In the genomic region with DNA sequence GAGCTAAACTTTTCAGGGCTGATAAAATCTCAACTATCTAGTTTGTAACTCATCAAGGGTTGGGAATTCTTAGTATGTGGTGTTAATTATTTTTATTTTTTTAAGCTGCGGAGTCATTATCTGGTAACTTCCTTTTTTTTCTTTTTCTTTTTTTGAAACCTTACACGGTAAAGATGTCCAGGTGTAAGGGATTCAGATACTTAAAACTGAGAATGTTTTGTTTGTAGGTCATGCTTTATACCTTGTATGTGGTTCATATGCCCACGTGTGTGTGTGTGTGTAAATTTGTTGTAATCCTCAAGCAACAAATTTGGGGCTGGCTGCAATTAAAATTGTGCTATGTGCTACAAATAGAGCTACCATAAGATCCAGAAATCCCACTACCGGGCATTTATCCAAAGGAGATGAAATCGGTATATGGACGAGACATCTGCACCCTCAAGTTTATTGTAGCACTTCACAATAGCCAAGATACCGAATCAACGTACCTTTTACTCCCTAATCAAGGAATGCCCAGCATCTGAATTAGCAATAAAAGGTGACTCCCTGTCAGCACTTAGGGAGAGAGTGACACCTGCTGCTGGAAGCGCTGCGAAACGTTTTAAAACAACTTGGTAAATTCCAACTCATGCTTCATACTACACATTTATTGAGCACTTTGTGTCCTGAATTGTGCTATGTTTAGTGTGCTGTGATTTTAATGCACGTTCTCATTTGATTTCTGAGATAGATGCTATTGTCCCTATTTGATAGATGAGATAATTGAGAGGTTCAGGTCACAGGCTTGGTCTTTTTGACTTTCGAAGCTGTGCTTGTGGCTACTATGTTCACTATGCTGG, we compare ENCODE assay signal across 9 cellular contexts. TPM values are rescaled to one million over a fixed set of nuclear protein-coding genes. Genes with fewer than 3 reads are reported as not detected.
A peak's percentile ranks its signal among the peaks of the same experiment; 100 is the strongest.
DNase-seq lines count a peak whose midpoint lies in the region; ATAC-seq and TF ChIP-seq lines count a peak whose summit lies in the region.
"Had no signal": no experiment of that assay in that cellular context is flagged by ENCODE, and none has a peak within 500 bp of the region (broad histone marks: within the 10 kb centered on the region; RNA-seq: fewer than 3 reads in every experiment).

No MANE protein-coding gene starts in this region.

- intact Hi-C loops in breast epithelium (cut with DNase I; ENCODE audit: low total_unique reads): no loop called here
- intact Hi-C loops in MCF 10A (cut with micrococcal nuclease): loop anchor here (1.0 kb wide), 1 partner anchor 212 kb away; no protein-coding TSS in a partner anchor

- ATAC-seq in esophagus mucosa: peak; percentile 25
- ATAC-seq in thoracic aorta (ENCODE audit: insufficient number of reproducible peaks, low FRiP score, low read depth): no peak

- H3K36me3 Mint-ChIP-seq in MCF 10A (ENCODE audit: insufficient read depth, unreplicated experiment): peaks cover 57% of the 10 kb centered on the region

- H3K4me3 ChIP-seq in breast epithelium (no peak overlapping the region), thoracic aorta (no peak overlapping the region)

- no peaks in the 10 kb centered on the region for H3K9me3 Mint-ChIP-seq in MCF 10A (ENCODE audit: unreplicated experiment)

- H3K4me1 ChIP-seq in breast epithelium: no peaks in the 10 kb centered on the region
- no peaks in the 10 kb centered on the region for H3K4me1 ChIP-seq in thoracic aorta (ENCODE audit: control insufficient read depth in 1 of 2, low read depth in 2 of 2)

- no peak for DNase-seq in breast epithelium (ENCODE audit: low spot score in 2 of 2)
- DNase-seq in MCF 10A (ENCODE audit: unreplicated experiment): no peak
- DNase-seq in NCI-H2196 treated with DMSO at 0.1 percent for 48 hours (lab: John Stamatoyannopoulos, UW; ENCODE audit: unreplicated experiment): peak; percentile 2
- no peak for DNase-seq in thoracic aorta (ENCODE audit: low spot score)
- no peak for DNase-seq in NCI-H1694 (lab: John Stamatoyannopoulos, UW)
- DNase-seq in effector CD8-positive, alpha-beta T cell (lab: John Stamatoyannopoulos, UW): no peak
- DNase-seq in occipital lobe (lab: John Stamatoyannopoulos, UW): no peak
- DNase-seq: stimulated activated CD4-positive, alpha-beta T cell treated with anti-CD3 and anti-CD28 coated beads, Interleukin-4, amount 100 ng/mL, for 1 hour had no signal

- H3K27ac Mint-ChIP-seq in MCF 10A (ENCODE audit: low read depth, unreplicated experiment): no peak overlapping the region

- TF ChIP-seq CTCF in breast epithelium (IDR thresholded peaks at IDR 0.05) (peak in 2 of 3 donors; percentile 15 to 24), MCF 10A (IDR thresholded peaks at IDR 0.05; ENCODE audit: unreplicated experiment) (no peak), thoracic aorta (IDR thresholded peaks at IDR 0.05) (peak; percentile 15)

- H3K4me1 Mint-ChIP-seq in MCF 10A (ENCODE audit: insufficient read depth, unreplicated experiment): no peaks in the 10 kb centered on the region

- H3K27me3 Mint-ChIP-seq in MCF 10A (ENCODE audit: insufficient read depth, unreplicated experiment): no peaks in the 10 kb centered on the region

- POLR2A ChIA-PET in MCF 10A (lab: Yijun Ruan, JAX): interaction anchor here (1.3 to 3.5 kb wide), 5 partner anchors 8 to 231 kb away, joined by 4 to 11 read pairs (median 4); partner anchors contain the start of genes MSMO1 and TMEM192

- peaks cover 2% of the 10 kb centered on the region for H3K36me3 ChIP-seq in breast epithelium
- H3K36me3 ChIP-seq in thoracic aorta: peaks cover 2% of the 10 kb centered on the region

- BruUV-seq in MCF 10A (replicated peaks; lab: Mats Ljungman, UMichigan): no TSS peak

- CTCF ChIA-PET in MCF 10A (lab: Yijun Ruan, JAX): interaction anchor here (0.6 to 4.0 kb wide), 7 partner anchors 10 to 231 kb away, joined by 3 to 26 read pairs (median 3); partner anchors contain the start of gene TMEM192

- H3K9me3 ChIP-seq in breast epithelium: no peaks in the 10 kb centered on the region
- no peaks in the 10 kb centered on the region for H3K9me3 ChIP-seq in thoracic aorta

- no peak overlapping the region for H3K4me3 Mint-ChIP-seq in MCF 10A (ENCODE audit: unreplicated experiment)

- no peak for TF ChIP-seq POLR2A in breast epithelium (IDR thresholded peaks at IDR 0.05)

- no peaks in the 10 kb centered on the region for H3K27me3 ChIP-seq in breast epithelium
- H3K27me3 ChIP-seq in thoracic aorta (replicated peaks; ENCODE audit: insufficient read depth): no peaks in the 10 kb centered on the region

- no peak overlapping the region for H3K27ac ChIP-seq in breast epithelium
- no peak overlapping the region for H3K27ac ChIP-seq in thoracic aorta

RNA-seq across cellular contexts. Expression of gene MSMO1, which starts 16.1 kb away (rescaled TPM):
- 10 to 100 TPM; 11.8 to 35.3 (median 24.6) TPM for total RNA-seq in breast epithelium
- 80.4 and 94.9 TPM in 2 replicates for total RNA-seq in MCF 10A (2022)
- total RNA-seq in esophagus mucosa: 173 TPM
- 10 to 100 TPM; 12.3 to 16.7 TPM for total RNA-seq in thoracic aorta
- total RNA-seq in occipital lobe: 482 TPM

RNA-seq across cellular contexts. Expression of gene CPE, which starts 35.2 kb away (rescaled TPM):
- 100 to 1,000 TPM; 106 to 129 (median 114) TPM for total RNA-seq in breast epithelium
- 8.3 and 9.1 TPM in 2 replicates for total RNA-seq in MCF 10A (2022)
- 15.4 TPM for total RNA-seq in esophagus mucosa
- total RNA-seq in thoracic aorta: 100 to 1,000 TPM; 395 to 458 TPM
- total RNA-seq in occipital lobe: 347 TPM
